In the genomic region with DNA sequence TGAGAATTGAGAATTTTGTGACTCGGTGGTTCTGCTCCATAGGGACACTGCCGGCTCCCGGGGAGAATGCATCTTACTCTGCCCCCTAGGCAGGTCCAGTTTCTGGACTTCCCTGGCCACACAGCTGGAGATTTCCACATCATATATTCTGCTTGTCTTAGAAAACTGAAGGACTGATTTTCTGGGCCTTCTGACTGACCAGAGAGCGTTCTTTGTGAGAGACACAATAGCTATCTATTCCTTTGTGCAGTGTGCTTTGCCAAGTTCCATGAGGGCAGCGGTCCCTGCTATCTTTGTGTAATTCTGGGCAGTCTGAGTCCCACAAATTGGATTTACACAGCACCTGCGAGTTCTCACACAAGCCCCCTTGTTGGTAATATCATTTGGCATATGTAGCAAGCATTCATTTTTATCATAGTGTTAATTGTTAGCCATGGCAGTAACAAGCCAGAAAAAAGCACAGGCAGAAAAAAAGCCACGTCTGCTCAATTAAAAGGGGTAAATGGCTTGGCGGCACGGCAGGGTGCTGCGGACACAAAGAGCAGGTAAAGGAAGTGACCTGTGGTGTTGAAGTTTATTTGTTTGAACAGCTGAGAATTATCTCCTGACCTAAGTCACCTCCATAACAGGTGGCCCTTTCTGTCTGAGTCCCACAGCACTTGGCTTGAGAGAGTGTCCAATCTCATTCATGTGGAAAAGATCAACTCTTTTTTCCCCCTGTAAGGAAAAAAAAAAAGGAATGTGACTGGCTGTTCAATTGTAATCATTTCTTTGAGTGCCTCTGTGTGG, we compare ENCODE assay signal across 1 cellular context.
TF ChIP-seq lines count a peak whose summit lies in the region.

No MANE protein-coding gene starts in this region.

TF ChIP-seq in WTC11, 78 proteins besides CTCF, POLR2A, EP300 and RAD21 (continued from another document):
- TF ChIP-seq, protein P1, sequence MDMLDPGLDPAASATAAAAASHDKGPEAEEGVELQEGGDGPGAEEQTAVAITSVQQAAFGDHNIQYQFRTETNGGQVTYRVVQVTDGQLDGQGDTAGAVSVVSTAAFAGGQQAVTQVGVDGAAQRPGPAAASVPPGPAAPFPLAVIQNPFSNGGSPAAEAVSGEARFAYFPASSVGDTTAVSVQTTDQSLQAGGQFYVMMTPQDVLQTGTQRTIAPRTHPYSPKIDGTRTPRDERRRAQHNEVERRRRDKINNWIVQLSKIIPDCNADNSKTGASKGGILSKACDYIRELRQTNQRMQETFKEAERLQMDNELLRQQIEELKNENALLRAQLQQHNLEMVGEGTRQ (CRISPR knock-in tag; IDR thresholded peaks at IDR 0.05), result no peak
- no peak for TF ChIP-seq ZNF317 (CRISPR knock-in tag; IDR thresholded peaks at IDR 0.05; ENCODE audit: borderline replicate concordance, low read depth)
- no peak for TF ChIP-seq ATF1 (CRISPR knock-in tag; IDR thresholded peaks at IDR 0.05)
- no peak for TF ChIP-seq ZNF416 (CRISPR knock-in tag; IDR thresholded peaks at IDR 0.05)
- TF ChIP-seq, protein P2, sequence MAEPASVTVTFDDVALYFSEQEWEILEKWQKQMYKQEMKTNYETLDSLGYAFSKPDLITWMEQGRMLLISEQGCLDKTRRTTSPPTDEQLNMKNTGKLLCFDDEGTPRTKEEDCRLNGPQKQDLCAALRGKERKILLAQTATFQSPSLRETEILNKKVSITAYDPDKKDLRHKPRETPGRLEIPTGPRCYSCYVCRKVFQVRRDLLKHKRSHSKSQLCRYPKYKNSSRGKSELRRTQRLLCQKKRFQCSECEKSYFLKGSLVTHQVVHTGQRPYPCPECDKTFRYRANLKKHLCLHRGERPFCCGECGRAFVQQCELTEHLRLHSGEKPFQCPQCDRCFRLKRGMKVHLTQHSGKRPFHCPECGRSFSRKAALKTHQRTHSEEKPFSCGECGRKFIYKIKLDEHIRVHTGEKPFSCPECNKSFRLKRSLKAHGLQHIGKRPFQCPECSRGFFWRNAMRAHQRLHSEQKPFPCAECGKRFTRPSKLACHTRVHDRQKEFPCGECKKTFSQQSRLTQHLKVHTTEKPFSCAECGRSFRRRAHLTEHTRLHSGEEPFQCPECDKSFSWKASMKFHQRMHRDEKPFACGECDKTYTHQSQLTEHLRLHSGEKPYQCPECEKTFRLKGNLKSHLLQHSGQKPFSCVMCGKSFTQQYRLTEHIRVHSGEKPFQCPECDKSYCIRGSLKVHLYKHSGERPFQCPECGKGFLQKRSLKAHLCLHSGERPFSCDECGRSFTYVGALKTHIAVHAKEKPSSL (CRISPR knock-in tag; conservative IDR thresholded peaks at IDR 0.05), result no peak
- TF ChIP-seq, protein P3, sequence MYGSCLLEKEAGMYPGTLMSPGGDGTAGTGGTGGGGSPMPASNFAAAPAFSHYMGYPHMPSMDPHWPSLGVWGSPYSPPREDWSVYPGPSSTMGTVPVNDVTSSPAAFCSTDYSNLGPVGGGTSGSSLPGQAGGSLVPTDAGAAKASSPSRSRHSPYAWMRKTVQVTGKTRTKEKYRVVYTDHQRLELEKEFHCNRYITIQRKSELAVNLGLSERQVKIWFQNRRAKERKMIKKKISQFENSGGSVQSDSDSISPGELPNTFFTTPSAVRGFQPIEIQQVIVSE (CRISPR knock-in tag; IDR thresholded peaks at IDR 0.05; ENCODE audit: borderline replicate concordance), result no peak
- no peak for TF ChIP-seq JAZF1 (CRISPR knock-in tag; IDR thresholded peaks at IDR 0.05)
- TF ChIP-seq KAT7 (CRISPR knock-in tag; IDR thresholded peaks at IDR 0.05; ENCODE audit: borderline replicate concordance), result no peak
- no peak for TF ChIP-seq JUN (CRISPR knock-in tag; IDR thresholded peaks at IDR 0.05)
- TF ChIP-seq SP1 (CRISPR knock-in tag; conservative IDR thresholded peaks at IDR 0.05), result no peak
